16 cellular contexts compared by ENCODE assay signal in the genomic region with DNA sequence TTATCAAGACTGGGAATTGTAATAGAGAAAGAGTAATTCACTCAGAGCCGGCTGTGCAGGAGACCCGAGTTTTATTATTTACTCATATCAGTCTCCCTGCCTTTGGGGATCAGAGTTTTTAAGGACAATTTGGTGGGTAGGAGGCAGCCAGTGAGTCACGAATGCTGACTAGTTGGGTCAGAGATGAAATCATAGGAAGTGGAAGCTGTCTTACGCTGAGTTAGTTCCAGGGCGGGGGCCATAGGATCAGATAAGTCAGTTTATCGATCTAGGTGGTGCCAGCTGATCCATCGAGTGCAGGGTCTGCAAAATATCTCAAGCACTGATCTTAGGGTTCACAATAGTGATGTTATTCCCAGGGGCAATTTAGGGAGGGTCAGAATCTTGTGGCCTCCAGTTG. TPM values are rescaled to one million over a fixed set of nuclear protein-coding genes. Genes with fewer than 3 reads are reported as not detected.
A peak's percentile ranks its signal among the peaks of the same experiment; 100 is the strongest.
DNase-seq lines count a peak whose midpoint lies in the region; ATAC-seq, FAIRE-seq and TF ChIP-seq lines count a peak whose summit lies in the region.
"Had no signal": no experiment of that assay in that cellular context is flagged by ENCODE, and none has a peak within 500 bp of the region (broad histone marks: within the 10 kb centered on the region; RNA-seq: fewer than 3 reads in every experiment).

No MANE protein-coding gene starts in this region.

- no peak for TF ChIP-seq EP300 in sigmoid colon (IDR thresholded peaks at IDR 0.05)

- no peak overlapping the region for H3K27ac Mint-ChIP-seq in T-helper 17 cell
- H3K27ac Mint-ChIP-seq: immature natural killer cell had no signal

- no peak overlapping the region for H3K4me3 Mint-ChIP-seq in T-helper 17 cell
- H3K4me3 Mint-ChIP-seq: immature natural killer cell, neural crest cell had no signal

- no peaks in the 10 kb centered on the region for H3K4me1 Mint-ChIP-seq in T-helper 17 cell
- H3K4me1 Mint-ChIP-seq: immature natural killer cell, neural crest cell had no signal

- DNase-seq in H54 (ENCODE audit: insufficient read length, low spot score) (no peak), RKO (ENCODE audit: low spot score) (peak; percentile 95), epithelial cell of prostate (ENCODE audit: low read depth, low spot score) (peak; percentile 31), sigmoid colon (peak; percentile 12), T-helper 17 cell (no peak), DMS53 treated with DMSO at 0.1 percent for 48 hours (lab: John Stamatoyannopoulos, UW; ENCODE audit: unreplicated experiment) (no peak)
- DNase-seq: body of pancreas, Caco-2, immature natural killer cell, KG1, NCI-H446 treated with DMSO at 0.1 percent for 48 hours, SIG-M5 had no signal

- no peak for TF ChIP-seq POLR2A in H54 (IDR thresholded peaks at IDR 0.05; ENCODE audit: low read depth, low read length)
- TF ChIP-seq POLR2A in sigmoid colon (IDR thresholded peaks at IDR 0.05): no peak

- FAIRE-seq in H54 (lab: Jason Lieb, UNC): peak; percentile 45
- FAIRE-seq: GM19239 had no signal

- 79 to 86% methylated on average over 7 of the region's 7 CpGs for WGBS in sigmoid colon, 2 donors

- H3K9me3 ChIP-seq in sigmoid colon (no peaks in the 10 kb centered on the region), T-helper 17 cell (ENCODE audit: control insufficient read depth, low read length, poor library complexity, severe bottlenecking) (no peaks in the 10 kb centered on the region)
- H3K9me3 ChIP-seq: body of pancreas, Caco-2, HAP-1 had no signal

- TF ChIP-seq CTCF in sigmoid colon (IDR thresholded peaks at IDR 0.05): no peak

- H3K4me1 ChIP-seq in sigmoid colon: no peaks in the 10 kb centered on the region
- H3K4me1 ChIP-seq: body of pancreas, Caco-2 had no signal

- peaks cover 40% of the 10 kb centered on the region for H3K27me3 Mint-ChIP-seq in T-helper 17 cell

- ATAC-seq in GM21528 (IDR thresholded peaks at IDR 0.05; ENCODE audit: low FRiP score, unreplicated experiment): no peak
- ATAC-seq in T-helper 17 cell: no peak
- ATAC-seq: body of pancreas had no signal

- H3K36me3 ChIP-seq in sigmoid colon: no peaks in the 10 kb centered on the region
- H3K36me3 ChIP-seq: HAP-1 had no signal

- intact Hi-C loops in sigmoid colon (cut with DNase I): loop anchor here (5.0 to 10.0 kb wide), 2 partner anchors 40 to 237 kb away; no protein-coding TSS in a partner anchor

- H3K27ac ChIP-seq in epithelial cell of prostate: peak overlapping the region; percentile 49
- no peak overlapping the region for H3K27ac ChIP-seq in sigmoid colon
- H3K27ac ChIP-seq: body of pancreas had no signal

- H3K4me3 ChIP-seq in sigmoid colon: no peak overlapping the region
- H3K4me3 ChIP-seq: body of pancreas, HAP-1 had no signal

- H3K36me3 Mint-ChIP-seq in T-helper 17 cell (ENCODE audit: low read depth): peaks cover 2% of the 10 kb centered on the region
- H3K36me3 Mint-ChIP-seq: immature natural killer cell had no signal

- peaks cover 0 to 3% (median 0%) of the 10 kb centered on the region in 3 donors for H3K27me3 ChIP-seq in sigmoid colon
- H3K27me3 ChIP-seq: body of pancreas had no signal

RNA-seq across cellular contexts. Expression of gene GUCY2D, which starts 20.2 kb away (rescaled TPM):
- not detected for total RNA-seq in sigmoid colon
- polyA plus RNA-seq in sigmoid colon: under 1 TPM in 1 of 3 donors, not detected in 2; 0.04 TPM
- under 1 TPM in 1 of 2 donors, not detected in 1; 0.08 TPM for total RNA-seq in T-helper 17 cell
- total RNA-seq: body of pancreas, neural crest cell had no signal
- polyA plus RNA-seq: immature natural killer cell had no signal

RNA-seq across cellular contexts. Expression of gene CNTROB, which starts 50.2 kb away (rescaled TPM):
- 10 to 100 TPM; 11.8 to 40.4 (median 30.0) TPM for total RNA-seq in sigmoid colon
- 10 to 100 TPM; 16.6 to 33.3 (median 16.8) TPM for polyA plus RNA-seq in sigmoid colon
- 10 to 100 TPM; 24.3 to 27.9 TPM for total RNA-seq in T-helper 17 cell

RNA-seq across cellular contexts. Expression of gene TRAPPC1, which starts 50.4 kb away (rescaled TPM):
- total RNA-seq in sigmoid colon (10 to 100 TPM; 33.5 to 66.5 (median 45.7) TPM), T-helper 17 cell (100 to 1,000 TPM; 102 to 118 TPM)
- 100 to 1,000 TPM; 123 to 170 (median 123) TPM for polyA plus RNA-seq in sigmoid colon

RNA-seq across cellular contexts. Expression of gene KCNAB3, which starts 52.5 kb away (rescaled TPM):
- total RNA-seq in sigmoid colon (1 to 10 TPM in 1 of 4 donors, under 1 TPM in 2, not detected in 1; 0.54 to 2.1 (median 0.66) TPM), T-helper 17 cell (1 to 10 TPM; 5.9 to 8.4 TPM)
- polyA plus RNA-seq in sigmoid colon: 1 to 10 TPM in 1 of 3 donors, under 1 TPM in 2; 0.60 to 5.5 (median 0.69) TPM

RNA-seq across cellular contexts. Expression of gene ALOX15B, which starts 56.7 kb away (rescaled TPM):
- total RNA-seq in sigmoid colon: 1 to 10 TPM; 2.8 to 5.3 (median 4.3) TPM
- 1 to 10 TPM; 1.2 to 3.2 (median 1.8) TPM for polyA plus RNA-seq in sigmoid colon
- total RNA-seq in T-helper 17 cell: not detected
- total RNA-seq: Caco-2, neural crest cell had no signal
- polyA plus RNA-seq: immature natural killer cell had no signal

Comparison
In these comparisons a context has a peak if more than half of its experiments do, and no peak if none do; other contexts are left out.
1. DNase-seq: peak in RKO (single experiment), epithelial cell of prostate (single experiment) and sigmoid colon (single experiment); none in H54 (single experiment), T-helper 17 cell (0 of 3) and DMS53 treated with DMSO at 0.1 percent for 48 hours (single experiment).